ENCODE assay signal across 1 cellular context in the genomic region with DNA sequence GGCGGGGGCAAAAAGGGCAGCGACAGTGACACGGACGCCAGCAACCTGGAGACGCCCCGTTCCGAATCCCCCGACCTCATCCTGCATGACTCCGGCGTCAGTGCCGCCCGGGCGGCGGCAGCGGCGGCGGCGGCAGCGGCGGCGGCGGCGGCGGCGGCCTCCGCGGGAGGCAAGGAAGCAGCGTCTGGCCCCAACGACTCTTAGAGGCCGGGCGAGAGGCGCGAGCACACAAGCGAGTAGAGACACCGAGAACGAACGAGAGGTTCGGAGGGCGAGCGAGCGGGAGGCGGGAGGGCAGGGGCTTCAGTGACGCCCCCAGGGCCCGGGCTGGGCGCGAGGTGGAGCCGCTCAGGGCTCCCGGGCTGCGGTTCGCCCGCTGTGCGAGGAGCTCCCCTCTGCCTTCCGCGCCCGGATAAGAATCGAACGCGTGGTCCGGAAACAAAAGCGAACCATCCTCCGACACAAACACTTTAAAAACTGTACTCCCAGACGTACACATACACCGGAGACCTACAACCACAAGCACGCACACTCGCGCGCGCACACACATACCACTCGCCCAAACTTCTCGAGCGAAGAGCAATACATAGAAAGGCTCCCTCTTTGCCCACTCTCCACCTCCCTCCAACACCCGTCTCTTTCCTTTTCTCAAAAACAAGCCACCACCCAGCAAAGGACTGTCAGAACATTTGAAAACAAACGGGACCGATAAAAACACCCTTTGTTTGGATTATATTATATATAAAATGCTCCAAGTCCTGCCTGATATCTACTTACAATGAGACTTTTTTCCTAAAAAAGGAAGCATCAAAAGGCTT.
A peak's percentile ranks its signal among the peaks of the same experiment; 100 is the strongest.
TF ChIP-seq lines count a peak whose summit lies in the region.

No MANE protein-coding gene starts in this region.

TF ChIP-seq in HepG2, 621 proteins besides CTCF, POLR2A, EP300 and RAD21 (continues in another document):
- TF ChIP-seq SRF (IDR thresholded peaks at IDR 0.05; ENCODE audit: low read depth, low read length) = no peak
- no peak for TF ChIP-seq REPIN1 (CRISPR knock-in tag; IDR thresholded peaks at IDR 0.05; ENCODE audit: borderline replicate concordance, low read depth)
- no peak for TF ChIP-seq HES4 (CRISPR knock-in tag; IDR thresholded peaks at IDR 0.05; ENCODE audit: borderline replicate concordance)
- TF ChIP-seq ZNF296 (CRISPR knock-in tag; conservative IDR thresholded peaks at IDR 0.05) = no peak
- TF ChIP-seq, protein P1, sequence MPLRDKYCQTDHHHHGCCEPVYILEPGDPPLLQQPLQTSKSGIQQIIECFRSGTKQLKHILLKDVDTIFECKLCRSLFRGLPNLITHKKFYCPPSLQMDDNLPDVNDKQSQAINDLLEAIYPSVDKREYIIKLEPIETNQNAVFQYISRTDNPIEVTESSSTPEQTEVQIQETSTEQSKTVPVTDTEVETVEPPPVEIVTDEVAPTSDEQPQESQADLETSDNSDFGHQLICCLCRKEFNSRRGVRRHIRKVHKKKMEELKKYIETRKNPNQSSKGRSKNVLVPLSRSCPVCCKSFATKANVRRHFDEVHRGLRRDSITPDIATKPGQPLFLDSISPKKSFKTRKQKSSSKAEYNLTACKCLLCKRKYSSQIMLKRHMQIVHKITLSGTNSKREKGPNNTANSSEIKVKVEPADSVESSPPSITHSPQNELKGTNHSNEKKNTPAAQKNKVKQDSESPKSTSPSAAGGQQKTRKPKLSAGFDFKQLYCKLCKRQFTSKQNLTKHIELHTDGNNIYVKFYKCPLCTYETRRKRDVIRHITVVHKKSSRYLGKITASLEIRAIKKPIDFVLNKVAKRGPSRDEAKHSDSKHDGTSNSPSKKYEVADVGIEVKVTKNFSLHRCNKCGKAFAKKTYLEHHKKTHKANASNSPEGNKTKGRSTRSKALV (CRISPR knock-in tag; IDR thresholded peaks at IDR 0.05) = no peak
- TF ChIP-seq AGO1 (IDR thresholded peaks at IDR 0.05; ENCODE audit: low read depth, low read length, poor library complexity, severe bottlenecking) = no peak
- no peak for TF ChIP-seq TBX3 (IDR thresholded peaks at IDR 0.05; ENCODE audit: borderline replicate concordance)
- TF ChIP-seq FOXC1 (CRISPR knock-in tag; IDR thresholded peaks at IDR 0.05; ENCODE audit: borderline replicate concordance) = peak; percentile 8; the same call in 1 of the 2 replicates
- TF ChIP-seq ZNF20 (CRISPR knock-in tag; IDR thresholded peaks at IDR 0.05) = no peak
- no peak for TF ChIP-seq ZNF556 (CRISPR knock-in tag; IDR thresholded peaks at IDR 0.05; ENCODE audit: borderline replicate concordance)
- TF ChIP-seq MZF1 (CRISPR knock-in tag; IDR thresholded peaks at IDR 0.05; ENCODE audit: borderline replicate concordance) = no peak
- TF ChIP-seq, protein P2, sequence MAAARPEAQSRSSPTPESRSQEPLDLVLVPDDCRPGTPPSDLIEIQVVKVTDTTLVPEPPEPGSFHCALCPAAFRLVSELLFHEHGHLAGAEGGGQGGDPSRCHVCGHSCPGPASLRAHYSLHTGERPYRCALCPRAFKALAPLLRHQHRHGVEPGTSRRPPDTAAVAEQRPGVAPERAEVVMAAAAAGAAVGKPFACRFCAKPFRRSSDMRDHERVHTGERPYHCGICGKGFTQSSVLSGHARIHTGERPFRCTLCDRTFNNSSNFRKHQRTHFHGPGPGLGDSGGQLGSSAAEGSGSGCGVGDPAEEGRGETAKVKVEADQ (CRISPR knock-in tag; IDR thresholded peaks at IDR 0.05; ENCODE audit: borderline replicate concordance) = no peak
- no peak for TF ChIP-seq HMGA1 (CRISPR knock-in tag; conservative IDR thresholded peaks at IDR 0.05)
- no peak for TF ChIP-seq ISL2 (CRISPR knock-in tag; IDR thresholded peaks at IDR 0.05)
- TF ChIP-seq ARNT2 (CRISPR knock-in tag; IDR thresholded peaks at IDR 0.05; ENCODE audit: low read depth) = 0 out of 2 replicates have a peak, but pooled peaks have one; percentile 6
- TF ChIP-seq, protein P3, sequence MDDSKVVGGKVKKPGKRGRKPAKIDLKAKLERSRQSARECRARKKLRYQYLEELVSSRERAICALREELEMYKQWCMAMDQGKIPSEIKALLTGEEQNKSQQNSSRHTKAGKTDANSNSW (CRISPR knock-in tag; IDR thresholded peaks at IDR 0.05; ENCODE audit: borderline replicate concordance) = peak; percentile 19; the same call in 1 of the 2 replicates
- no peak for TF ChIP-seq ZBTB3 (CRISPR knock-in tag; IDR thresholded peaks at IDR 0.05; ENCODE audit: borderline replicate concordance, low read depth)
- no peak for TF ChIP-seq IRF2 (CRISPR knock-in tag; IDR thresholded peaks at IDR 0.05)
- TF ChIP-seq ZFP62 (CRISPR knock-in tag; IDR thresholded peaks at IDR 0.05) = no peak
- no peak for TF ChIP-seq MEIS1 (CRISPR knock-in tag; IDR thresholded peaks at IDR 0.05; ENCODE audit: borderline replicate concordance)
- TF ChIP-seq, protein P4, sequence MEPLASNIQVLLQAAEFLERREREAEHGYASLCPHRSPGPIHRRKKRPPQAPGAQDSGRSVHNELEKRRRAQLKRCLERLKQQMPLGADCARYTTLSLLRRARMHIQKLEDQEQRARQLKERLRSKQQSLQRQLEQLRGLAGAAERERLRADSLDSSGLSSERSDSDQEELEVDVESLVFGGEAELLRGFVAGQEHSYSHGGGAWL (CRISPR knock-in tag; IDR thresholded peaks at IDR 0.05) = no peak
- no peak for TF ChIP-seq ZNF577 (CRISPR knock-in tag; IDR thresholded peaks at IDR 0.05; ENCODE audit: borderline replicate concordance, low read depth)
- TF ChIP-seq, protein P5, sequence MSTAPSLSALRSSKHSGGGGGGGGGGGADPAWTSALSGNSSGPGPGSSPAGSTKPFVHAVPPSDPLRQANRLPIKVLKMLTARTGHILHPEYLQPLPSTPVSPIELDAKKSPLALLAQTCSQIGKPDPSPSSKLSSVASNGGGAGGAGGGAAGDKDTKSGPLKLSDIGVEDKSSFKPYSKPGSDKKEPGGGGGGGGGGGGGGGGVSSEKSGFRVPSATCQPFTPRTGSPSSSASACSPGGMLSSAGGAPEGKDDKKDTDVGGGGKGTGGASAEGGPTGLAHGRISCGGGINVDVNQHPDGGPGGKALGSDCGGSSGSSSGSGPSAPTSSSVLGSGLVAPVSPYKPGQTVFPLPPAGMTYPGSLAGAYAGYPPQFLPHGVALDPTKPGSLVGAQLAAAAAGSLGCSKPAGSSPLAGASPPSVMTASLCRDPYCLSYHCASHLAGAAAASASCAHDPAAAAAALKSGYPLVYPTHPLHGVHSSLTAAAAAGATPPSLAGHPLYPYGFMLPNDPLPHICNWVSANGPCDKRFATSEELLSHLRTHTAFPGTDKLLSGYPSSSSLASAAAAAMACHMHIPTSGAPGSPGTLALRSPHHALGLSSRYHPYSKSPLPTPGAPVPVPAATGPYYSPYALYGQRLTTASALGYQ (CRISPR knock-in tag; IDR thresholded peaks at IDR 0.05) = no peak
- no peak for TF ChIP-seq MEIS2 (CRISPR knock-in tag; IDR thresholded peaks at IDR 0.05)
- no peak for TF ChIP-seq KLF6 (CRISPR knock-in tag; IDR thresholded peaks at IDR 0.05)
- TF ChIP-seq, protein P6, sequence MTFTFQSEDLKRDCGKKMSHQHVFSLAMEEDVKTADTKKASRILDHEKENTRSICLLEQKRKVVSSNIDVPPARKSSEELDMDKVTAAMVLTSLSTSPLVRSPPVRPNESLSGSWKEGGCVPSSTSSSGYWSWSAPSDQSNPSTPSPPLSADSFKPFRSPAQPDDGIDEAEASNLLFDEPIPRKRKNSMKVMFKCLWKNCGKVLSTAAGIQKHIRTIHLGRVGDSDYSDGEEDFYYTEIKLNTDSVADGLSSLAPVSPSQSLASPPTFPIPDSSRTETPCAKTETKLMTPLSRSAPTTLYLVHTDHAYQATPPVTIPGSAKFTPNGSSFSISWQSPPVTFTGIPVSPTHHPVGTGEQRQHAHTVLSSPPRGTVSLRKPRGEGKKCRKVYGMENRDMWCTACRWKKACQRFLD (CRISPR knock-in tag; IDR thresholded peaks at IDR 0.05; ENCODE audit: borderline replicate concordance) = no peak
- no peak for TF ChIP-seq ZFAT (CRISPR knock-in tag; conservative IDR thresholded peaks at IDR 0.05)
- 0 out of 2 replicates have a peak, but pooled peaks have one; percentile 21 for TF ChIP-seq EZH2 (conservative IDR thresholded peaks at IDR 0.05; ENCODE audit: low read depth, low read length)
- no peak for TF ChIP-seq ZNF557 (CRISPR knock-in tag; IDR thresholded peaks at IDR 0.05)
- no peak for TF ChIP-seq SETDB1 (CRISPR knock-in tag; IDR thresholded peaks at IDR 0.05; ENCODE audit: borderline replicate concordance)
- no peak for TF ChIP-seq TCF7 (IDR thresholded peaks at IDR 0.05; ENCODE audit: low read depth)
- TF ChIP-seq ZNF546 (CRISPR knock-in tag; conservative IDR thresholded peaks at IDR 0.05) = 0 out of 2 replicates have a peak, but pooled peaks have one; percentile 1
- TF ChIP-seq ZNF747 (CRISPR knock-in tag; IDR thresholded peaks at IDR 0.05; ENCODE audit: borderline replicate concordance) = peak; percentile 49; the same call in 1 of the 2 replicates
- TF ChIP-seq ELF1 (CRISPR knock-in tag; IDR thresholded peaks at IDR 0.05) = no peak
- no peak for TF ChIP-seq ZNF558 (CRISPR knock-in tag; IDR thresholded peaks at IDR 0.05; ENCODE audit: borderline replicate concordance)
- TF ChIP-seq ZFP90 (CRISPR knock-in tag; IDR thresholded peaks at IDR 0.05; ENCODE audit: borderline replicate concordance) = no peak
- no peak; the same call in 1 of the 2 replicates for TF ChIP-seq CBX2 (IDR thresholded peaks at IDR 0.05; ENCODE audit: low read depth, low read length)
- TF ChIP-seq CBX2 (CRISPR knock-in tag; IDR thresholded peaks at IDR 0.05; ENCODE audit: low read depth) = peak; percentile 95
- TF ChIP-seq GABPB1 (CRISPR knock-in tag; IDR thresholded peaks at IDR 0.05) = 0 out of 2 replicates have a peak, but pooled peaks have one; percentile 10
- TF ChIP-seq, protein P7, sequence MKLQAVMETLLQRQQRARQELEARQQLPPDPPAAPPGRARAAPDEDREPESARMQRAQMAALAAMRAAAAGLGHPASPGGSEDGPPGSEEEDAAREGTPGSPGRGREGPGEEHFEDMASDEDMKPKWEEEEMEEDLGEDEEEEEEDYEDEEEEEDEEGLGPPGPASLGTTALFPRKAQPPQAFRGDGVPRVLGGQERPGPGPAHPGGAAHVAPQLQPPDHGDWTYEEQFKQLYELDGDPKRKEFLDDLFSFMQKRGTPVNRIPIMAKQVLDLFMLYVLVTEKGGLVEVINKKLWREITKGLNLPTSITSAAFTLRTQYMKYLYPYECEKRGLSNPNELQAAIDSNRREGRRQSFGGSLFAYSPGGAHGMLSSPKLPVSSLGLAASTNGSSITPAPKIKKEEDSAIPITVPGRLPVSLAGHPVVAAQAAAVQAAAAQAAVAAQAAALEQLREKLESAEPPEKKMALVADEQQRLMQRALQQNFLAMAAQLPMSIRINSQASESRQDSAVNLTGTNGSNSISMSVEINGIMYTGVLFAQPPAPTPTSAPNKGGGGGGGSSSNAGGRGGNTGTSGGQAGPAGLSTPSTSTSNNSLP (IDR thresholded peaks at IDR 0.05; ENCODE audit: low read depth, low read length) = no peak
- TF ChIP-seq RNF2 (conservative IDR thresholded peaks at IDR 0.05; ENCODE audit: low read depth) = peak; percentile 91
- no peak for TF ChIP-seq ZFX (CRISPR knock-in tag; IDR thresholded peaks at IDR 0.05; ENCODE audit: low read depth)
- no peak for TF ChIP-seq MXD4 (CRISPR knock-in tag; IDR thresholded peaks at IDR 0.05)
- no peak for TF ChIP-seq MIER3 (CRISPR knock-in tag; IDR thresholded peaks at IDR 0.05; ENCODE audit: borderline replicate concordance)
- TF ChIP-seq, protein P8, sequence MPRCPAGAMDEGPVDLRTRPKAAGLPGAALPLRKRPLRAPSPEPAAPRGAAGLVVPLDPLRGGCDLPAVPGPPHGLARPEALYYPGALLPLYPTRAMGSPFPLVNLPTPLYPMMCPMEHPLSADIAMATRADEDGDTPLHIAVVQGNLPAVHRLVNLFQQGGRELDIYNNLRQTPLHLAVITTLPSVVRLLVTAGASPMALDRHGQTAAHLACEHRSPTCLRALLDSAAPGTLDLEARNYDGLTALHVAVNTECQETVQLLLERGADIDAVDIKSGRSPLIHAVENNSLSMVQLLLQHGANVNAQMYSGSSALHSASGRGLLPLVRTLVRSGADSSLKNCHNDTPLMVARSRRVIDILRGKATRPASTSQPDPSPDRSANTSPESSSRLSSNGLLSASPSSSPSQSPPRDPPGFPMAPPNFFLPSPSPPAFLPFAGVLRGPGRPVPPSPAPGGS (CRISPR knock-in tag; IDR thresholded peaks at IDR 0.05) = no peak
- no peak for TF ChIP-seq ATAD3A (CRISPR knock-in tag; IDR thresholded peaks at IDR 0.05)
- no peak for TF ChIP-seq ZNF484 (CRISPR knock-in tag; IDR thresholded peaks at IDR 0.05; ENCODE audit: borderline replicate concordance, low read depth)
- no peak for TF ChIP-seq MAZ (IDR thresholded peaks at IDR 0.05; ENCODE audit: borderline replicate concordance, low read depth, low read length)
- peak; percentile 71; the same call in 1 of the 2 replicates for TF ChIP-seq MAZ (CRISPR knock-in tag; IDR thresholded peaks at IDR 0.05; ENCODE audit: low read depth)
- TF ChIP-seq MTF2 (CRISPR knock-in tag; IDR thresholded peaks at IDR 0.05; ENCODE audit: borderline replicate concordance) = 0 out of 2 replicates have a peak, but pooled peaks have one; percentile 9
- no peak for TF ChIP-seq CHCHD3 (CRISPR knock-in tag; IDR thresholded peaks at IDR 0.05)
- no peak for TF ChIP-seq ZFP82 (CRISPR knock-in tag; IDR thresholded peaks at IDR 0.05; ENCODE audit: borderline replicate concordance)
- TF ChIP-seq NCOA1 (CRISPR knock-in tag; IDR thresholded peaks at IDR 0.05) = no peak
- no peak for TF ChIP-seq ZIK1 (CRISPR knock-in tag; IDR thresholded peaks at IDR 0.05; ENCODE audit: borderline replicate concordance, low read depth)
- no peak for TF ChIP-seq MAFF (IDR thresholded peaks at IDR 0.05; ENCODE audit: low read depth, low read length)
- TF ChIP-seq ZSCAN9 (CRISPR knock-in tag; IDR thresholded peaks at IDR 0.05; ENCODE audit: borderline replicate concordance) = no peak
